In genomic region chr7:87046456-87046855, GRCh38 we compare ENCODE assay signal across 22 cellular contexts. TPM values are rescaled to one million over a fixed set of nuclear protein-coding genes. Genes with fewer than 3 reads are reported as not detected.
DNase-seq lines count a peak whose midpoint lies in the region; ATAC-seq, FAIRE-seq and TF ChIP-seq lines count a peak whose summit lies in the region.
"Had no signal": no experiment of that assay in that cellular context is flagged by ENCODE, and none has a peak within 500 bp of the region (broad histone marks: within the 10 kb centered on the region; RNA-seq: fewer than 3 reads in every experiment).

No MANE protein-coding gene starts in this region.

- no peak for TF ChIP-seq CTCF in HepG2 (CRISPR knock-in tag; IDR thresholded peaks at IDR 0.05)
- no peak for TF ChIP-seq CTCF in right lobe of liver (IDR thresholded peaks at IDR 0.05)
- no peak for TF ChIP-seq CTCF in endodermal cell (conservative IDR thresholded peaks at IDR 0.05)

- no peak for DNase-seq in HepG2 (ENCODE audit: low spot score)
- no peak for DNase-seq in right lobe of liver
- peak; percentile 25 for DNase-seq in SK-MEL-5 (ENCODE audit: low read depth, low spot score)
- DNase-seq in endodermal cell, result no peak
- DNase-seq: AML-193; Caco-2; Calu3; CD4-positive, alpha-beta T cell; CD8-positive, alpha-beta T cell; DMS79 treated with DMSO at 0.1 percent for 48 hours; GF-D8 had no signal

- intact Hi-C loops in HepG2 (cut with micrococcal nuclease; ENCODE audit: unreplicated experiment), result no loop called here
- intact Hi-C loops in right lobe of liver (cut with DNase I), result no loop called here

- no peaks in the 10 kb centered on the region for H3K79me2 ChIP-seq in HepG2 (ENCODE audit: insufficient read depth, low read length)

- TF ChIP-seq EP300 in HepG2 (IDR thresholded peaks at IDR 0.05; ENCODE audit: low read depth in 2 of 2, low read length in 2 of 2), result no peak
- TF ChIP-seq EP300 in HepG2 (CRISPR knock-in tag; IDR thresholded peaks at IDR 0.05; ENCODE audit: borderline replicate concordance), result no peak

- H3K4me2 ChIP-seq in HepG2 (ENCODE audit: low read depth, low read length), result no peak overlapping the region
- H3K4me2 ChIP-seq: A549 had no signal

- TF ChIP-seq POLR2A in HepG2 (IDR thresholded peaks at IDR 0.05; ENCODE audit: insufficient read depth in 1 of 2, low read depth in 2 of 2, low read length in 2 of 2) (no peak), right lobe of liver (IDR thresholded peaks at IDR 0.05) (no peak)

- ATAC-seq in HepG2 (no peak), right lobe of liver (no peak), HG03025 (IDR thresholded peaks at IDR 0.05; ENCODE audit: low FRiP score, unreplicated experiment) (no peak), GM21576 (IDR thresholded peaks at IDR 0.05; ENCODE audit: unreplicated experiment) (no peak)
- ATAC-seq: A549; CD8-positive, alpha-beta T cell had no signal

- H3K4me3 ChIP-seq in HepG2 (replicated peaks in 1 of 3; ENCODE audit: insufficient read depth in 1 of 3, low read depth in 2 of 3, low read length in 3 of 3), result no peak overlapping the region
- no peak overlapping the region for H3K4me3 ChIP-seq in right lobe of liver
- peak overlapping the region; percentile 11 for H3K4me3 ChIP-seq in endodermal cell (ENCODE audit: low read length)
- H3K4me3 ChIP-seq: A549; BLaER1 treated with 17β-estradiol and CSF1 and Interleukin-3, amounts not matched to agents 10 nM and 100 nM had no signal

- no peaks in the 10 kb centered on the region for H3K36me3 ChIP-seq in HepG2 (replicated peaks in 1 of 2; ENCODE audit: control insufficient read depth in 1 of 2, insufficient read depth in 2 of 2, low read length in 2 of 2)
- no peaks in the 10 kb centered on the region for H3K36me3 ChIP-seq in right lobe of liver
- peaks cover 35% of the 10 kb centered on the region for H3K36me3 ChIP-seq in endodermal cell (ENCODE audit: control insufficient read depth, insufficient read depth, low read length)
- H3K36me3 ChIP-seq: BLaER1 treated with 17β-estradiol and CSF1 and Interleukin-3, amounts not matched to agents 10 nM and 100 nM had no signal

- 25% methylated on average over 5 of the region's 5 CpGs for WGBS in HepG2 (ENCODE audit: low lambda C conversion rate)
- 48% methylated on average over 5 of the region's 5 CpGs for WGBS in right lobe of liver (ENCODE audit: insufficient coverage, low coverage, low lambda C conversion rate, missing lambda C conversion rate)
- 95 to 100% methylated on average over 2 to 5 of the region's 5 CpGs for WGBS in endodermal cell (ENCODE audit: insufficient coverage in 1 of 2, insufficient read length in 1 of 2), 2 experiments

- H3K4me3 Mint-ChIP-seq in endodermal cell, result no peak overlapping the region
- H3K4me3 Mint-ChIP-seq: B cell; CD4-positive, alpha-beta T cell; CD8-positive, alpha-beta T cell had no signal

- H3K9ac ChIP-seq in HepG2 (ENCODE audit: insufficient read depth, low read depth, low read length) (no peak overlapping the region), endodermal cell (ENCODE audit: extremely low read depth, low read length, poor library complexity, severe bottlenecking) (no peak overlapping the region)
- H3K9ac ChIP-seq: BLaER1 treated with 17β-estradiol and CSF1 and Interleukin-3, amounts not matched to agents 10 nM and 100 nM had no signal

- BruUV-seq in HepG2 (replicated peaks; lab: Mats Ljungman, UMichigan), result no TSS peak

- H3K27ac ChIP-seq in HepG2 (ENCODE audit: extremely low read length, insufficient read depth, low read length) (no peak overlapping the region), right lobe of liver (no peak overlapping the region), endodermal cell (ENCODE audit: low read depth, low read length) (no peak overlapping the region)
- H3K27ac ChIP-seq: 22Rv1; A549; BLaER1 treated with 17β-estradiol and CSF1 and Interleukin-3, amounts not matched to agents 10 nM and 100 nM; C4-2B had no signal

- H3K9me3 Mint-ChIP-seq in endodermal cell, result peaks cover 53% of the 10 kb centered on the region
- H3K9me3 Mint-ChIP-seq: CD4-positive, alpha-beta T cell; CD8-positive, alpha-beta T cell had no signal

- POLR2A ChIA-PET in HepG2 (lab: Yijun Ruan, JAX), result no interaction called here

- 0 out of 5 replicates have a peak, but pooled peaks cover 0 to 2% of the 10 kb centered on the region in 2 experiments for H3K27me3 ChIP-seq in HepG2 (ENCODE audit: control insufficient read depth in 1 of 2, insufficient read depth in 2 of 2, low read length in 2 of 2)
- H3K27me3 ChIP-seq in right lobe of liver, result no peaks in the 10 kb centered on the region
- no peaks in the 10 kb centered on the region for H3K27me3 ChIP-seq in endodermal cell (ENCODE audit: control insufficient read depth, insufficient read depth, low read length, poor library complexity, severe bottlenecking)
- H3K27me3 ChIP-seq: BLaER1 treated with 17β-estradiol and CSF1 and Interleukin-3, amounts not matched to agents 10 nM and 100 nM had no signal

- in situ Hi-C loops in HepG2 (cut with HindIII; ENCODE audit: extremely low pct_ligation_motif_present, low pct_unique_long_range_greater_than_20kb), result no loop called here
- in situ Hi-C loops in SK-MEL-5 (cut with HindIII; ENCODE audit: low pct_unique_long_range_greater_than_20kb, low sequenced_read_pairs), result no loop called here

- H4K20me1 ChIP-seq in HepG2 (ENCODE audit: insufficient read depth, low read length), result no peaks in the 10 kb centered on the region
- H4K20me1 ChIP-seq: BLaER1 treated with 17β-estradiol and CSF1 and Interleukin-3, amounts not matched to agents 10 nM and 100 nM had no signal

- no peak for TF ChIP-seq RAD21 in HepG2 (CRISPR knock-in tag; IDR thresholded peaks at IDR 0.05)

- no peaks in the 10 kb centered on the region for H3K9me3 ChIP-seq in HepG2 (ENCODE audit: low read length)
- H3K9me3 ChIP-seq in right lobe of liver, result no peaks in the 10 kb centered on the region
- peaks cover 46% of the 10 kb centered on the region for H3K9me3 ChIP-seq in endodermal cell (ENCODE audit: control insufficient read depth, low read length)
- H3K9me3 ChIP-seq: Caco-2 had no signal

- no peak for FAIRE-seq in HepG2 (lab: Jason Lieb, UNC)
- FAIRE-seq: A549, D721Med, G401.6, GM12891, GM19239 had no signal

- H3K4me1 Mint-ChIP-seq in endodermal cell, result peaks cover 4% of the 10 kb centered on the region
- H3K4me1 Mint-ChIP-seq: B cell had no signal

- CTCF ChIA-PET in HepG2 (lab: Yijun Ruan, JAX; ENCODE audit: low intra/inter-chr PET ratio, low total read pairs), result no interaction called here

- peaks cover 35% of the 10 kb centered on the region for H3K36me3 Mint-ChIP-seq in endodermal cell (ENCODE audit: low read depth)
- H3K36me3 Mint-ChIP-seq: CD8-positive, alpha-beta T cell had no signal

- H3K27me3 Mint-ChIP-seq in endodermal cell (ENCODE audit: insufficient read depth), result no peaks in the 10 kb centered on the region
- H3K27me3 Mint-ChIP-seq: B cell; CD4-positive, alpha-beta T cell had no signal

- H3K27ac Mint-ChIP-seq in endodermal cell, result no peak overlapping the region
- H3K27ac Mint-ChIP-seq: B cell; CD4-positive, alpha-beta T cell; CD8-positive, alpha-beta T cell had no signal

- H3K4me1 ChIP-seq in HepG2 (ENCODE audit: insufficient read depth, low read length) (no peaks in the 10 kb centered on the region), right lobe of liver (no peaks in the 10 kb centered on the region), endodermal cell (ENCODE audit: control insufficient read depth, insufficient read depth, low read length) (no peaks in the 10 kb centered on the region)
- H3K4me1 ChIP-seq: A549, Caco-2 had no signal

- peak overlapping the region; percentile 42 for H2AFZ ChIP-seq in HepG2 (ENCODE audit: low read length)

TF ChIP-seq in HepG2, 621 proteins besides CTCF, POLR2A, EP300 and RAD21 (continues in another document):
- TF ChIP-seq MLLT10 (CRISPR knock-in tag; IDR thresholded peaks at IDR 0.05) (no peak), HDAC2 (CRISPR knock-in tag; IDR thresholded peaks at IDR 0.05) (no peak), ATF7 (IDR thresholded peaks at IDR 0.05) (peak; percentile 81), ATF7 (CRISPR knock-in tag; IDR thresholded peaks at IDR 0.05) (no peak)

RNA-seq across cellular contexts. Expression of gene ELAPOR2, which starts 13.0 kb away (rescaled TPM):
- total RNA-seq in HepG2 (2016; rRNA removed; fragmentation: Illumina TruSeq; extraction: Trizol) (8.4 and 10.3 TPM in 2 replicates), right lobe of liver (1 to 10 TPM in 5 of 6 experiments, under 1 TPM in 1; 0.70 to 3.2 (median 1.2) TPM), endodermal cell (10 to 100 TPM; 67.2 to 75.7 TPM)
- total RNA-seq in HepG2 (2016; cell fraction: cytosol; rRNA removed; fragmentation: Illumina TruSeq; extraction: Trizol; ENCODE audit: low read depth), result 1.7 and 2.6 TPM in 2 replicates
- total RNA-seq in HepG2 (2016; cell fraction: insoluble cytoplasmic fraction; rRNA removed; fragmentation: Illumina TruSeq; extraction: Trizol), result 7.0 and 9.7 TPM in 2 replicates
- total RNA-seq in HepG2 (2016; cell fraction: membrane; rRNA removed; fragmentation: Illumina TruSeq; extraction: Trizol), result 3.8 and 6.1 TPM in 2 replicates
- 12.8 and 13.5 TPM in 2 replicates for total RNA-seq in HepG2 (2016; cell fraction: nucleus; rRNA removed; fragmentation: Illumina TruSeq; extraction: Trizol)
- 7.4 and 7.8 TPM in 2 replicates for polyA plus RNA-seq in HepG2 (2011; rRNA removed)
- 2.3 and 4.2 TPM in 2 replicates for polyA plus RNA-seq in HepG2 (2011; cell fraction: cytosol; rRNA removed)
- 6.7 and 8.3 TPM in 2 replicates for polyA plus RNA-seq in HepG2 (2011; cell fraction: nucleus; rRNA removed)
- 5.0 and 7.8 TPM in 2 replicates for polyA plus RNA-seq in HepG2 (2012)
- 0.37 and 0.42 TPM in 2 replicates for polyA plus RNA-seq in HepG2 (2016; cell fraction: cytosol; fragmentation: Illumina TruSeq; extraction: Trizol; ENCODE audit: low read depth)
- polyA plus RNA-seq in HepG2 (2016; cell fraction: insoluble cytoplasmic fraction; fragmentation: Illumina TruSeq; extraction: Trizol; ENCODE audit: low read depth), result 6.3 and 7.2 TPM in 2 replicates
- 1.6 and 1.8 TPM in 2 replicates for polyA plus RNA-seq in HepG2 (2016; cell fraction: membrane; fragmentation: Illumina TruSeq; extraction: Trizol; ENCODE audit: low read depth)
- 6.1 and 8.1 TPM in 2 replicates for polyA plus RNA-seq in HepG2 (2016; cell fraction: nucleus; fragmentation: Illumina TruSeq; extraction: Trizol; ENCODE audit: insufficient read depth, low read depth)
- polyA minus RNA-seq in HepG2 (2011; rRNA and poly(A)+ RNA removed; ENCODE audit: low replicate concordance), result 13.0 and 33.6 TPM in 2 replicates
- 5.8 and 6.5 TPM in 2 replicates for polyA minus RNA-seq in HepG2 (2011; cell fraction: cytosol; rRNA and poly(A)+ RNA removed)
- polyA minus RNA-seq in HepG2 (2011; cell fraction: nucleus; rRNA and poly(A)+ RNA removed), result 38.8 and 50.1 TPM in 2 replicates
- 6.3 and 8.0 TPM in 2 replicates for total RNA-seq in SK-MEL-5 (2014; rRNA removed; shearing (Covaris generic))
- polyA plus RNA-seq in SK-MEL-5 (2015; cell fraction: cytosol; rRNA removed), result 4.4 and 5.6 TPM in 2 replicates
- 7.9 and 8.9 TPM in 2 replicates for polyA plus RNA-seq in SK-MEL-5 (2015; cell fraction: nucleus; rRNA removed)
- polyA plus RNA-seq in endodermal cell (2013, experiment 1 of 2), result 69.3 TPM
- polyA plus RNA-seq in endodermal cell (2013, experiment 2 of 2), result 59.2 TPM
